10 cellular contexts compared by ENCODE assay signal in the genomic region with DNA sequence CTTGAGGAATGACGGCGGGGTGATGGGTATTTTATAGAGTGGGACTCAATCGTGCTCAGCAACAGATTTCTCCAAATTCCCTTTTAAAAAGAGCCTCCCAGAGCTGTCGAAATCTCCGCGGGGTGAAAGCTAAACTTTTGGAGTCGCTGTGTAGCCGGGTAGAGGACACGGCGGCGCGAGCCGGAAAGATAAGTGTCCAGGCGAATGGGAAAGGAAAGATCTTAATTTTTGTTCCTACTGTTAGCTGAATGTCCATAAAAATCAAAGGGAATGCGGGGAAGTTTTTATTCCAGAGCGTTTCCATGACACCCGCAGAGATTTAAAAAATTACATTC. TPM values are rescaled to one million over a fixed set of nuclear protein-coding genes. Genes with fewer than 3 reads are reported as not detected.
DNase-seq lines count a peak whose midpoint lies in the region; ATAC-seq, FAIRE-seq and TF ChIP-seq lines count a peak whose summit lies in the region.
"Had no signal": no experiment of that assay in that cellular context is flagged by ENCODE, and none has a peak within 500 bp of the region (broad histone marks: within the 10 kb centered on the region; RNA-seq: fewer than 3 reads in every experiment).

No MANE protein-coding gene starts in this region.

- H3K4me3 ChIP-seq in A549 (peak overlapping the region; percentile 53), Loucy (ENCODE audit: low read length, poor library complexity, severe bottlenecking) (peak overlapping the region; percentile 84), endocrine pancreas (ENCODE audit: control insufficient read depth, insufficient read depth, low read length) (peak overlapping the region; percentile 60)
- peak overlapping the region; percentile 77 for H3K4me3 ChIP-seq in naive thymus-derived CD4-positive, alpha-beta T cell (ENCODE audit: low read length)

- TF ChIP-seq EP300 in A549 (IDR thresholded peaks at IDR 0.05): no peak

- peaks cover 37 to 87% (median 41%) of the 10 kb centered on the region in 5 donors for H3K27me3 Mint-ChIP-seq in naive thymus-derived CD4-positive, alpha-beta T cell

- H2AFZ ChIP-seq in Loucy (ENCODE audit: low read length): peak overlapping the region; percentile 99; the same call in 1 of the 2 replicates

- H3K9me2 ChIP-seq in Loucy (replicated peaks; ENCODE audit: low read depth, low read length): no peaks in the 10 kb centered on the region

- intact Hi-C loops in naive thymus-derived CD4-positive, alpha-beta T cell (cut with micrococcal nuclease): loop anchor here (2.0 to 10.0 kb wide), 4 partner anchors 16 to 862 kb away; no protein-coding TSS in a partner anchor

- H3K36me3 ChIP-seq in Loucy (ENCODE audit: insufficient read depth, low read length) (no peaks in the 10 kb centered on the region), endocrine pancreas (ENCODE audit: control insufficient read depth, insufficient read depth, low read length) (no peaks in the 10 kb centered on the region)
- peaks cover 0 to 11% (median 0%) of the 10 kb centered on the region in 3 experiments for H3K36me3 ChIP-seq in naive thymus-derived CD4-positive, alpha-beta T cell (ENCODE audit: control insufficient read depth in 2 of 3, insufficient read depth in 3 of 3, low read length in 3 of 3)

- H3K4me2 ChIP-seq in A549 (peak overlapping the region; percentile 88), Loucy (ENCODE audit: low read depth, low read length, poor library complexity, severe bottlenecking) (peak overlapping the region; percentile 85)

- DNase-seq in A549 (ENCODE audit: low read depth in 1 of 2, low spot score in 1 of 2): no peak
- no peak for DNase-seq in naive thymus-derived CD4-positive, alpha-beta T cell
- DNase-seq in pons (ENCODE audit: low spot score): no peak
- no peak for DNase-seq in GDM1 (lab: John Stamatoyannopoulos, UW)
- DNase-seq: NCI-H1417 treated with DMSO at 0.1 percent for 48 hours had no signal

- TF ChIP-seq POLR2A in A549 (IDR thresholded peaks at IDR 0.05; ENCODE audit: low read length): no peak

- peaks cover 0 to 5% (median 0%) of the 10 kb centered on the region in 5 donors for H3K36me3 Mint-ChIP-seq in naive thymus-derived CD4-positive, alpha-beta T cell

- peak overlapping the region; percentile 54 to 77; a peak in 5 of 6 replicates for H3K27ac ChIP-seq in A549
- no peak overlapping the region for H3K27ac ChIP-seq in naive thymus-derived CD4-positive, alpha-beta T cell (ENCODE audit: low read depth, low read length)

- H3K9ac ChIP-seq in Loucy (ENCODE audit: low read depth, low read length, poor library complexity, severe bottlenecking) (peak overlapping the region; percentile 66), endocrine pancreas (ENCODE audit: control insufficient read depth, insufficient read depth, low read length) (no peak overlapping the region)

- FAIRE-seq in A549 (lab: Jason Lieb, UNC): no peak
- FAIRE-seq: G401.6 had no signal

- no peaks in the 10 kb centered on the region for H3K9me3 ChIP-seq in A549
- no peaks in the 10 kb centered on the region for H3K9me3 ChIP-seq in Loucy (ENCODE audit: insufficient read depth, low read depth, low read length)
- no peaks in the 10 kb centered on the region for H3K9me3 ChIP-seq in endocrine pancreas (ENCODE audit: control insufficient read depth, low read length)
- H3K9me3 ChIP-seq in naive thymus-derived CD4-positive, alpha-beta T cell (ENCODE audit: control insufficient read depth in 2 of 3, low read length in 3 of 3): no peaks in the 10 kb centered on the region

- ATAC-seq in A549 (peak; percentile 3 to 18; a peak in 3 of 6 replicates), GM18519 (IDR thresholded peaks at IDR 0.05; ENCODE audit: low FRiP score, unreplicated experiment) (no peak), GM21737 (IDR thresholded peaks at IDR 0.05; ENCODE audit: unreplicated experiment) (no peak)
- no peak for ATAC-seq in naive thymus-derived CD4-positive, alpha-beta T cell

- no peaks in the 10 kb centered on the region for H3F3A ChIP-seq in Loucy (ENCODE audit: low read depth)

- TF ChIP-seq CTCF in A549 (IDR thresholded peaks at IDR 0.05) (no peak), Loucy (conservative IDR thresholded peaks at IDR 0.05; ENCODE audit: low read length) (no peak)

- H3K9me3 Mint-ChIP-seq in naive thymus-derived CD4-positive, alpha-beta T cell: peaks cover 0 to 3% (median 0%) of the 10 kb centered on the region in 11 donors

- peaks cover 24 to 36% (median 30%) of the 10 kb centered on the region in 7 donors for H3K4me1 Mint-ChIP-seq in naive thymus-derived CD4-positive, alpha-beta T cell

- peak overlapping the region; percentile 91 to 100 (median 96) for H3K4me3 Mint-ChIP-seq in naive thymus-derived CD4-positive, alpha-beta T cell

- peaks cover 17% of the 10 kb centered on the region; the same call in 2 of the 3 replicates for H3K4me1 ChIP-seq in A549
- H3K4me1 ChIP-seq in Loucy (ENCODE audit: insufficient read depth, low read length, poor library complexity, severe bottlenecking): peaks cover 7% of the 10 kb centered on the region
- no peaks in the 10 kb centered on the region for H3K4me1 ChIP-seq in endocrine pancreas (ENCODE audit: control insufficient read depth, insufficient read depth, low read length)
- H3K4me1 ChIP-seq in naive thymus-derived CD4-positive, alpha-beta T cell (ENCODE audit: control insufficient read depth in 2 of 2, insufficient read depth in 2 of 2, low read length in 2 of 2): peaks cover 10 to 20% of the 10 kb centered on the region in 2 donors

- peaks cover 7% of the 10 kb centered on the region for H3K27me3 ChIP-seq in Loucy (ENCODE audit: insufficient read depth, low read length, poor library complexity, severe bottlenecking)
- peaks cover 14% of the 10 kb centered on the region for H3K27me3 ChIP-seq in endocrine pancreas (ENCODE audit: control insufficient read depth, insufficient read depth, low read length)
- peaks cover 0 to 20% of the 10 kb centered on the region in 2 donors for H3K27me3 ChIP-seq in naive thymus-derived CD4-positive, alpha-beta T cell (ENCODE audit: control insufficient read depth in 2 of 2, insufficient read depth in 2 of 2, low read length in 2 of 2)

- H3K27ac Mint-ChIP-seq in naive thymus-derived CD4-positive, alpha-beta T cell: peak overlapping the region in 3 of 9 donors; percentile 30 to 81 (median 61)

- POLR2A ChIA-PET in A549 (lab: Yijun Ruan, JAX): interaction anchor here (2.1 kb wide), 1 partner anchor 9 kb away, joined by 15 read pairs; a partner anchor contains a TSS
- POLR2A ChIA-PET in naive thymus-derived CD4-positive, alpha-beta T cell (lab: Charles Lee): interaction anchor here (0.7 to 1.5 kb wide), 5 partner anchors 8 to 537 kb away, joined by 3 to 5 read pairs (median 3); no protein-coding TSS in a partner anchor

- WGBS in A549 (ENCODE audit: missing lambda C conversion rate): 35% methylated on average over 17 of the region's 17 CpGs

- no peak for TF ChIP-seq RAD21 in A549 (conservative IDR thresholded peaks at IDR 0.05 in 1 of 2, IDR thresholded peaks at IDR 0.05 in 1 of 2)

- H3K79me2 ChIP-seq in Loucy (ENCODE audit: insufficient read depth, low read length): no peaks in the 10 kb centered on the region

- H4K20me1 ChIP-seq in Loucy (ENCODE audit: insufficient read depth, low read length, poor library complexity, severe bottlenecking): no peaks in the 10 kb centered on the region

- CTCF ChIA-PET in A549 (lab: Yijun Ruan, JAX): interaction anchor here (0.8 to 3.9 kb wide), 17 partner anchors 10 to 635 kb away, joined by 3 to 74 read pairs (median 7); a partner anchor contains a TSS
- CTCF ChIA-PET in naive thymus-derived CD4-positive, alpha-beta T cell (lab: Charles Lee): interaction anchor here (0.6 to 4.0 kb wide), 14 partner anchors 10 to 619 kb away, joined by 3 to 65 read pairs (median 4); a partner anchor contains a TSS

TF ChIP-seq in A549, 52 proteins besides CTCF, POLR2A, EP300 and RAD21 (continues in another document):
- no peak for TF ChIP-seq NPAS2 (CRISPR knock-in tag; IDR thresholded peaks at IDR 0.05; ENCODE audit: borderline replicate concordance)
- TF ChIP-seq JUN (IDR thresholded peaks at IDR 0.05): no peak
- TF ChIP-seq HOXB13 (CRISPR knock-in tag; IDR thresholded peaks at IDR 0.05; ENCODE audit: low read depth): no peak
- TF ChIP-seq, protein P1, sequence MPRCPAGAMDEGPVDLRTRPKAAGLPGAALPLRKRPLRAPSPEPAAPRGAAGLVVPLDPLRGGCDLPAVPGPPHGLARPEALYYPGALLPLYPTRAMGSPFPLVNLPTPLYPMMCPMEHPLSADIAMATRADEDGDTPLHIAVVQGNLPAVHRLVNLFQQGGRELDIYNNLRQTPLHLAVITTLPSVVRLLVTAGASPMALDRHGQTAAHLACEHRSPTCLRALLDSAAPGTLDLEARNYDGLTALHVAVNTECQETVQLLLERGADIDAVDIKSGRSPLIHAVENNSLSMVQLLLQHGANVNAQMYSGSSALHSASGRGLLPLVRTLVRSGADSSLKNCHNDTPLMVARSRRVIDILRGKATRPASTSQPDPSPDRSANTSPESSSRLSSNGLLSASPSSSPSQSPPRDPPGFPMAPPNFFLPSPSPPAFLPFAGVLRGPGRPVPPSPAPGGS (IDR thresholded peaks at IDR 0.05): no peak
- TF ChIP-seq RCOR1 (IDR thresholded peaks at IDR 0.05; ENCODE audit: low read depth, low read length): no peak
- TF ChIP-seq, protein P2, sequence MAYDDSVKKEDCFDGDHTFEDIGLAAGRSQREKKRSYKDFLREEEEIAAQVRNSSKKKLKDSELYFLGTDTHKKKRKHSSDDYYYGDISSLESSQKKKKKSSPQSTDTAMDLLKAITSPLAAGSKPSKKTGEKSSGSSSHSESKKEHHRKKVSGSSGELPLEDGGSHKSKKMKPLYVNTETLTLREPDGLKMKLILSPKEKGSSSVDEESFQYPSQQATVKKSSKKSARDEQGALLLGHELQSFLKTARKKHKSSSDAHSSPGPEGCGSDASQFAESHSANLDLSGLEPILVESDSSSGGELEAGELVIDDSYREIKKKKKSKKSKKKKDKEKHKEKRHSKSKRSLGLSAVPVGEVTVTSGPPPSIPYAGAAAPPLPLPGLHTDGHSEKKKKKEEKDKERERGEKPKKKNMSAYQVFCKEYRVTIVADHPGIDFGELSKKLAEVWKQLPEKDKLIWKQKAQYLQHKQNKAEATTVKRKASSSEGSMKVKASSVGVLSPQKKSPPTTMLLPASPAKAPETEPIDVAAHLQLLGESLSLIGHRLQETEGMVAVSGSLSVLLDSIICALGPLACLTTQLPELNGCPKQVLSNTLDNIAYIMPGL (CRISPR knock-in tag; IDR thresholded peaks at IDR 0.05; ENCODE audit: borderline replicate concordance): no peak
- no peak for TF ChIP-seq MYC (IDR thresholded peaks at IDR 0.05; ENCODE audit: borderline replicate concordance, low read length)
- no peak for TF ChIP-seq SMC3 (IDR thresholded peaks at IDR 0.05)
- no peak for TF ChIP-seq RFX5 (IDR thresholded peaks at IDR 0.05)

RNA-seq across cellular contexts. Expression of a gene that starts 9.1 kb away (rescaled TPM):
- polyA plus RNA-seq in A549 (2011; rRNA removed) (1.2 and 1.6 TPM in 2 replicates), A549 (2017; fragmentation: RNase III; extraction: RNeasy Plus Mini Kit Qiagen cat#74134 plus additional on column Dnase treatment) (0.74 to 1.0 TPM (median 0.84 TPM) in 3 replicates)
- 0.57 and 0.74 TPM in 2 replicates for polyA plus RNA-seq in A549 (2012; cell fraction: cytosol; rRNA removed)
- 0.72 and 0.87 TPM in 2 replicates for polyA plus RNA-seq in A549 (2012; cell fraction: nucleus; rRNA removed)
- polyA minus RNA-seq in A549 (2011; rRNA and poly(A)+ RNA removed): 0.83 and 1.7 TPM in 2 replicates
- total RNA-seq in naive thymus-derived CD4-positive, alpha-beta T cell: 1 to 10 TPM in 4 of 5 experiments, under 1 TPM in 1; 0.67 to 9.5 (median 1.4) TPM
- polyA plus RNA-seq in naive thymus-derived CD4-positive, alpha-beta T cell: 1 to 10 TPM; 1.5 to 1.9 TPM

Comparison
In these comparisons a context has a peak if more than half of its experiments do, and no peak if none do; other contexts are left out.
1. ATAC-seq: peak in A549 (2 of 2); none in naive thymus-derived CD4-positive, alpha-beta T cell (single experiment), GM18519 (single experiment) and GM21737 (single experiment).
2. Peak in every context shown above with its lines, with median percentiles within 50 percentile points of each other: H3K4me3 ChIP-seq.